ENCODE assay signal across 14 cellular contexts in the genomic region with DNA sequence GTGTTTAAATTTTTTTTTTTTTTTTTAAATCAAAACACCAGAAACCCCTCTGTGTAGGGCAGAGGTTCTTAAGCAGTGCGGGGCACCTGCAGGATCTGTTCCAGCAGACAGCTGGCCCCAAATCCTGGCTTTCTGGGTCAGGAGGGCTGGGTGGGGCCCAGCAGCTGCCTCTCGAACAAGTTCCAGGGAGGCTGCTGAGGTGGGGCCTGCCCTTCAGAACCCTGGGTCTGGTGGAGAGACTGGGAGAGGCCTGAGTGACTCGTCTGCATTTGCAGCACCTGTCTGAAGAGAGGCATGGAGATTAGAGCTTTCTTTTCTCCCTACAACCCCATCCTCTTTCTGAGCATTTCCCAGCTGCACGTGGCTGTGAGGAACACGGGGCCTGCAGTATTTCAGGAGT. TPM values are rescaled to one million over a fixed set of nuclear protein-coding genes. Genes with fewer than 3 reads are reported as not detected.
DNase-seq lines count a peak whose midpoint lies in the region; ATAC-seq, FAIRE-seq and TF ChIP-seq lines count a peak whose summit lies in the region.
"Had no signal": no experiment of that assay in that cellular context is flagged by ENCODE, and none has a peak within 500 bp of the region (broad histone marks: within the 10 kb centered on the region; RNA-seq: fewer than 3 reads in every experiment).

No MANE protein-coding gene starts in this region.

- no peak for TF ChIP-seq POLR2A in K562 (conservative IDR thresholded peaks at IDR 0.05)
- TF ChIP-seq POLR2A in Peyer's patch (IDR thresholded peaks at IDR 0.05): no peak

- H3K36me3 ChIP-seq in K562 (ENCODE audit: control insufficient read depth, insufficient read depth, low read length) (peaks cover 94% of the 10 kb centered on the region), Peyer's patch (peaks cover 0 to 45% (median 0%) of the 10 kb centered on the region in 3 donors)

- no peak for TF ChIP-seq RAD21 in K562 (CRISPR knock-in tag; conservative IDR thresholded peaks at IDR 0.05 in 1 of 2, IDR thresholded peaks at IDR 0.05 in 1 of 2)

- H4K20me1 ChIP-seq in K562 (replicated peaks; ENCODE audit: control insufficient read depth, insufficient read depth, low read length): peaks cover 28% of the 10 kb centered on the region

- POLR2A ChIA-PET in K562 (lab: Yijun Ruan, JAX): interaction anchor here (0.7 to 1.3 kb wide), 4 partner anchors 16 to 110 kb away, joined by 3 to 6 read pairs (median 4); partner anchors contain the start of gene TUBB2A

- TF ChIP-seq CTCF in 22Rv1 (IDR thresholded peaks at IDR 0.05): no peak
- TF ChIP-seq CTCF in K562 (IDR thresholded peaks at IDR 0.05 in 2 of 3, conservative IDR thresholded peaks at IDR 0.05 in 1 of 3; ENCODE audit: insufficient read depth in 2 of 3, low read depth in 1 of 3, low read length in 3 of 3): no peak
- no peak for TF ChIP-seq CTCF in Peyer's patch (IDR thresholded peaks at IDR 0.05)

- H3K4me3 ChIP-seq in K562 (no peak overlapping the region), Peyer's patch (no peak overlapping the region)

- H3K27ac ChIP-seq in 22Rv1 (peak overlapping the region; percentile 15; the same call in 1 of the 2 replicates), K562 (ENCODE audit: extremely low read depth, low read depth, low read length) (no peak overlapping the region), Peyer's patch (no peak overlapping the region)
- H3K27ac ChIP-seq: C4-2B had no signal

- peaks cover 10% of the 10 kb centered on the region for H3K9me1 ChIP-seq in K562 (ENCODE audit: control insufficient read depth, insufficient read depth, low read length)

- intact Hi-C loops in K562 (cut with micrococcal nuclease): no loop called here

- TF ChIP-seq EP300 in K562 (IDR thresholded peaks at IDR 0.05; ENCODE audit: low read length): no peak

- 73% methylated on average over 5 of the region's 5 CpGs for WGBS in K562 (ENCODE audit: insufficient coverage, low coverage, missing lambda C conversion rate)

- H3K4me2 ChIP-seq in K562 (ENCODE audit: insufficient read depth, low read length): no peak overlapping the region
- H3K4me2 ChIP-seq: SK-N-SH had no signal

- BruUV-seq in K562 (replicated peaks; lab: Mats Ljungman, UMichigan): no TSS peak

- peak; percentile 9 for DNase-seq in NCI-H187 treated with DMSO at 0.1 percent for 48 hours (lab: John Stamatoyannopoulos, UW)
- no peak for DNase-seq in K562 (ENCODE audit: extremely low read depth in 1 of 4, low spot score in 3 of 4)
- peak; percentile 66 for DNase-seq in myocyte (ENCODE audit: low read depth)
- no peak for DNase-seq in Peyer's patch
- DNase-seq: DMS 273 treated with DMSO at 0.1 percent for 48 hours, NCI-H1105 treated with DMSO at 0.1 percent for 48 hours, NCI-H1694 treated with DMSO at 0.1 percent for 48 hours, SK-N-SH had no signal

- FAIRE-seq in K562 (lab: Jason Lieb, UNC): no peak
- FAIRE-seq: GM19239, H54 had no signal

- H3K9ac ChIP-seq in K562 (ENCODE audit: insufficient read depth in 1 of 2, low read depth in 2 of 2, low read length in 2 of 2): no peak overlapping the region
- H3K9ac ChIP-seq: SK-N-SH had no signal

- H3K79me2 ChIP-seq in K562 (ENCODE audit: control insufficient read depth, insufficient read depth, low read length): peaks cover 60% of the 10 kb centered on the region

- H2AFZ ChIP-seq in K562 (ENCODE audit: low read depth, low read length): no peak overlapping the region

- in situ Hi-C loops in K562 (cut with MboI): no loop called here

- H3K27me3 ChIP-seq in K562 (ENCODE audit: control insufficient read depth in 2 of 2, insufficient read depth in 2 of 2, low read length in 2 of 2) (no peaks in the 10 kb centered on the region), Peyer's patch (no peaks in the 10 kb centered on the region)

- H3K9me3 ChIP-seq in K562 (replicated peaks; ENCODE audit: control insufficient read depth, insufficient read depth, low read depth, low read length) (no peaks in the 10 kb centered on the region), Peyer's patch (no peaks in the 10 kb centered on the region)
- H3K9me3 ChIP-seq: SK-N-SH had no signal

- ATAC-seq in K562 (no peak), HG03354 (IDR thresholded peaks at IDR 0.05; ENCODE audit: poor library complexity, severe bottlenecking, unreplicated experiment) (no peak), GM18868 (IDR thresholded peaks at IDR 0.05; ENCODE audit: unreplicated experiment) (no peak)

- H3K4me1 ChIP-seq in K562 (replicated peaks in 1 of 2; ENCODE audit: control insufficient read depth in 2 of 2, insufficient read depth in 2 of 2, low read length in 2 of 2) (no peaks in the 10 kb centered on the region; a peak in 2 of 5 replicates), Peyer's patch (peaks cover 0 to 13% (median 0%) of the 10 kb centered on the region in 4 donors)

- CTCF ChIA-PET in K562 (lab: Yijun Ruan, JAX; ENCODE audit: low intra/inter-chr PET ratio): no interaction called here

TF ChIP-seq in K562, 482 proteins besides CTCF, POLR2A, EP300 and RAD21:
- no peak for TF ChIP-seq KDM1A (IDR thresholded peaks at IDR 0.05)
- peak; percentile 37; the same call in 1 of the 2 replicates for TF ChIP-seq POLR2G (IDR thresholded peaks at IDR 0.05; ENCODE audit: low read depth, low read length)

RNA-seq across cellular contexts. Expression of gene PSMG4, which starts 8.4 kb away (rescaled TPM):
- total RNA-seq in K562 (2011; cell fraction: chromatin; rRNA removed; ENCODE audit: low replicate concordance): 101 and 118 TPM in 2 replicates
- 85.9 and 99.7 TPM in 2 replicates for total RNA-seq in K562 (2011; cell fraction: nucleolus; rRNA removed)
- total RNA-seq in K562 (2011; cell fraction: nucleoplasm; rRNA removed): 97.7 and 105 TPM in 2 replicates
- 123 and 126 TPM in 2 replicates for total RNA-seq in K562 (2014; rRNA removed)
- 41.4 and 42.7 TPM in 2 replicates for total RNA-seq in K562 (2014; rRNA removed; fragmentation: Illumina TruSeq; extraction: Trizol)
- total RNA-seq in K562 (2015; rRNA removed; fragmentation: Illumina TruSeq; extraction: Trizol): 52.0 and 56.4 TPM in 2 replicates
- total RNA-seq in K562 (2021): 74.4 and 81.6 TPM in 2 replicates
- 62.2 and 64.5 TPM in 2 replicates for polyA plus RNA-seq in K562 (2011; rRNA removed)
- 83.4 and 238 TPM in 2 replicates for polyA plus RNA-seq in K562 (2011; cell fraction: cytosol; rRNA removed)
- polyA plus RNA-seq in K562 (2011; cell fraction: nucleus; rRNA removed): 74.0 and 91.4 TPM in 2 replicates
- 79.5 and 80.8 TPM in 2 replicates for polyA plus RNA-seq in K562 (2012)
- 29.0 and 49.1 TPM in 2 replicates for polyA plus RNA-seq in K562 (2014; fragmentation: Illumina TruSeq; extraction: Trizol)
- 10 to 100 TPM; 12.9 to 19.4 TPM for polyA plus RNA-seq in K562 (2014; fragmentation: Nextera tagmentation; extraction: Ambion mirVana)
- polyA plus RNA-seq in K562 (2014; rRNA removed): 165 and 185 TPM in 2 replicates
- 30.7 and 32.6 TPM in 2 replicates for polyA minus RNA-seq in K562 (2011; rRNA and poly(A)+ RNA removed)
- 14.1 and 15.7 TPM in 2 replicates for polyA minus RNA-seq in K562 (2011; cell fraction: cytosol; rRNA and poly(A)+ RNA removed)
- polyA minus RNA-seq in K562 (2011; cell fraction: nucleus; rRNA and poly(A)+ RNA removed): 39.4 and 48.7 TPM in 2 replicates
- total RNA-seq in myocyte: 16.8 and 43.0 TPM in 2 replicates
- 29.4 TPM for polyA plus RNA-seq in myocyte (2012)
- total RNA-seq in Peyer's patch: 10 to 100 TPM in 3 of 4 donors, 1 to 10 TPM in 1; 6.6 to 16.8 (median 15.9) TPM

RNA-seq across cellular contexts. Expression of gene TUBB2B, which starts 39.7 kb away (rescaled TPM):
- 1.7 and 4.6 TPM in 2 replicates for total RNA-seq in K562 (2011; cell fraction: chromatin; rRNA removed; ENCODE audit: low replicate concordance)
- total RNA-seq in K562 (2011; cell fraction: nucleolus; rRNA removed): 5.0 and 6.5 TPM in 2 replicates
- total RNA-seq in K562 (2011; cell fraction: nucleoplasm; rRNA removed): 3.4 and 3.9 TPM in 2 replicates
- total RNA-seq in K562 (2014; rRNA removed) (6.4 and 7.3 TPM in 2 replicates), K562 (2014; rRNA removed; fragmentation: Illumina TruSeq; extraction: Trizol) (1.6 and 2.3 TPM in 2 replicates), K562 (2015; rRNA removed; fragmentation: Illumina TruSeq; extraction: Trizol) (3.3 and 3.8 TPM in 2 replicates), K562 (2021) (5.1 and 5.8 TPM in 2 replicates), myocyte (112 and 114 TPM in 2 replicates), Peyer's patch (1 to 10 TPM; 2.4 to 7.4 (median 4.5) TPM)
- polyA plus RNA-seq in K562 (2011; rRNA removed) (9.7 and 14.5 TPM in 2 replicates), K562 (2014; fragmentation: Illumina TruSeq; extraction: Trizol) (4.6 and 9.1 TPM in 2 replicates), K562 (2014; fragmentation: Nextera tagmentation; extraction: Ambion mirVana) (under 1 TPM; 0.11 to 0.18 TPM), K562 (2014; rRNA removed) (6.1 and 7.0 TPM in 2 replicates)
- polyA plus RNA-seq in K562 (2011; cell fraction: cytosol; rRNA removed): 18.8 and 24.4 TPM in 2 replicates
- 5.8 and 7.2 TPM in 2 replicates for polyA plus RNA-seq in K562 (2011; cell fraction: nucleus; rRNA removed)
- polyA plus RNA-seq in K562 (2012): 9.9 and 11.3 TPM in 2 replicates
- polyA minus RNA-seq in K562 (2011; rRNA and poly(A)+ RNA removed): 5.1 and 6.2 TPM in 2 replicates
- 7.5 and 11.3 TPM in 2 replicates for polyA minus RNA-seq in K562 (2011; cell fraction: cytosol; rRNA and poly(A)+ RNA removed)
- polyA minus RNA-seq in K562 (2011; cell fraction: nucleus; rRNA and poly(A)+ RNA removed): 2.7 and 6.1 TPM in 2 replicates
- polyA plus RNA-seq in myocyte (2012): 71.2 TPM

Comparison
In these comparisons a context has a peak if more than half of its experiments do, and no peak if none do; other contexts are left out.
1. DNase-seq: peak in NCI-H187 treated with DMSO at 0.1 percent for 48 hours (single experiment) and myocyte (single experiment); none in K562 (0 of 4) and Peyer's patch (0 of 3).
2. RNA of gene TUBB2B, which starts 39.7 kb away (total RNA-seq): 112 to 114 TPM in myocyte; 2.4 to 7.4 TPM in Peyer's patch and 1.6 to 7.3 TPM in K562; every median in the first group is over 10 times any median in the second.